ENCODE assay signal across 31 cellular contexts in genomic region chr4:39841894-39842293, GRCh38.
"Had no signal": no experiment of that assay in that cellular context is flagged by ENCODE, and none has a peak within 500 bp of the region (broad histone marks: within the 10 kb centered on the region; RNA-seq: fewer than 3 reads in every experiment).

No MANE protein-coding gene starts in this region.

- H3K4me1 ChIP-seq: neural progenitor cell, parathyroid adenoma, spleen, suprapubic skin, testis, tibial artery, upper lobe of right lung, uterus had no signal

- ATAC-seq: naive thymus-derived CD4-positive, alpha-beta T cell; natural killer cell; psoas muscle; right cardiac atrium; sciatic nerve; stimulated activated memory B cell treated with anti-CD40 and anti-IgM and Interleukin-4, amounts not matched to agents 10 μg/mL and 1 μg/mL and 100 μg/mL, for 72 hours; stimulated activated naive CD8-positive, alpha-beta T cell treated with anti-CD3 and anti-CD28 coated beads, Interleukin-15, amount 100 ng/mL, for 72 hours; stimulated activated naive CD8-positive, alpha-beta T cell treated with anti-CD3 and anti-CD28 coated beads, Interleukin-15, Interleukin-2, amounts not matched to agents 100 U/mL and 50 U/mL, for 24 hours; upper lobe of right lung had no signal

- H3K27me3 Mint-ChIP-seq: naive thymus-derived CD4-positive, alpha-beta T cell; progenitor cell of endocrine pancreas; stimulated activated memory B cell treated with anti-CD40 and anti-IgM and Interleukin-4, amounts not matched to agents 10 μg/mL and 1 μg/mL and 100 μg/mL, for 72 hours; stimulated activated naive CD8-positive, alpha-beta T cell treated with anti-CD3 and anti-CD28 coated beads, Interleukin-15, amount 100 ng/mL, for 72 hours; type B pancreatic cell had no signal

- H3K9ac ChIP-seq: neural progenitor cell, parathyroid adenoma had no signal

- H3K4me1 Mint-ChIP-seq: naive thymus-derived CD4-positive, alpha-beta T cell; natural killer cell; nephron; neural progenitor cell; stimulated activated memory B cell treated with anti-CD40 and anti-IgM and Interleukin-4, amounts not matched to agents 10 μg/mL and 1 μg/mL and 100 μg/mL, for 72 hours; stimulated activated naive CD8-positive, alpha-beta T cell treated with anti-CD3 and anti-CD28 coated beads, Interleukin-15, amount 100 ng/mL, for 72 hours had no signal

- H3K9me3 Mint-ChIP-seq: naive thymus-derived CD4-positive, alpha-beta T cell; natural killer cell; nephron; neural progenitor cell; stimulated activated memory B cell treated with anti-CD40 and anti-IgM and Interleukin-4, amounts not matched to agents 10 μg/mL and 1 μg/mL and 100 μg/mL, for 72 hours; stimulated activated naive CD8-positive, alpha-beta T cell treated with anti-CD3 and anti-CD28 coated beads, Interleukin-15, amount 100 ng/mL, for 72 hours; type B pancreatic cell had no signal

- H3K9me3 ChIP-seq: ovary, psoas muscle, spleen, suprapubic skin, testis, tibial artery, transverse colon, upper lobe of right lung, uterus had no signal

- H3K27ac ChIP-seq: neural progenitor cell, ovary, parathyroid adenoma, psoas muscle, skin epidermis, spleen, suprapubic skin, testis, tibial artery, transverse colon, upper lobe of right lung, uterus had no signal

- H3K36me3 ChIP-seq: ovary, uterus had no signal

- H3K27me3 ChIP-seq: neural progenitor cell, ovary, spleen, suprapubic skin, testis, tibial artery, transverse colon, upper lobe of right lung, uterus had no signal

- H3K27ac Mint-ChIP-seq: naive thymus-derived CD4-positive, alpha-beta T cell; natural killer cell; nephron; neural progenitor cell; progenitor cell of endocrine pancreas; stimulated activated memory B cell treated with anti-CD40 and anti-IgM and Interleukin-4, amounts not matched to agents 10 μg/mL and 1 μg/mL and 100 μg/mL, for 72 hours; stimulated activated naive CD8-positive, alpha-beta T cell treated with anti-CD3 and anti-CD28 coated beads, Interleukin-15, amount 100 ng/mL, for 72 hours; type B pancreatic cell had no signal

- H3K4me3 ChIP-seq: neural progenitor cell, ovary, psoas muscle, skin epidermis, smooth muscle cell, spleen, suprapubic skin, testis, tibial artery, transverse colon, upper lobe of right lung, uterus had no signal

- DNase-seq: naive thymus-derived CD4-positive, alpha-beta T cell; natural killer cell; occipital lobe; ovary; posterior cingulate gyrus; psoas muscle; right cardiac atrium; spleen; stimulated activated CD4-positive, alpha-beta T cell treated with anti-CD3 and anti-CD28 coated beads, Interleukin-15, amount 100 ng/mL, for 24 hours; stimulated activated CD4-positive, alpha-beta T cell treated with anti-CD3 and anti-CD28 coated beads, Interleukin-2, amount 100 ng/mL, for 24 hours; stimulated activated CD4-positive, alpha-beta T cell treated with anti-CD3 and anti-CD28 coated beads, Interleukin-2, amount 100 ng/mL, for 48 hours; stimulated activated CD4-positive, alpha-beta T cell treated with anti-CD3 and anti-CD28 coated beads, Interleukin-4, amount 100 ng/mL, for 24 hours; stimulated activated naive CD4-positive, alpha-beta T cell; stimulated activated naive CD8-positive, alpha-beta T cell treated with anti-CD3 and anti-CD28 coated beads, Interleukin-15, amount 100 ng/mL, for 72 hours; stimulated activated naive CD8-positive, alpha-beta T cell treated with anti-CD3 and anti-CD28 coated beads, Interleukin-15, Interleukin-2, amounts not matched to agents 100 U/mL and 50 U/mL, for 24 hours; substantia nigra; testis; tibial artery; transverse colon; upper lobe of right lung; uterus had no signal

- H3K4me3 Mint-ChIP-seq: naive thymus-derived CD4-positive, alpha-beta T cell; natural killer cell; nephron; neural progenitor cell; stimulated activated memory B cell treated with anti-CD40 and anti-IgM and Interleukin-4, amounts not matched to agents 10 μg/mL and 1 μg/mL and 100 μg/mL, for 72 hours; stimulated activated naive CD8-positive, alpha-beta T cell treated with anti-CD3 and anti-CD28 coated beads, Interleukin-15, amount 100 ng/mL, for 72 hours; type B pancreatic cell had no signal
